In the genomic region with DNA sequence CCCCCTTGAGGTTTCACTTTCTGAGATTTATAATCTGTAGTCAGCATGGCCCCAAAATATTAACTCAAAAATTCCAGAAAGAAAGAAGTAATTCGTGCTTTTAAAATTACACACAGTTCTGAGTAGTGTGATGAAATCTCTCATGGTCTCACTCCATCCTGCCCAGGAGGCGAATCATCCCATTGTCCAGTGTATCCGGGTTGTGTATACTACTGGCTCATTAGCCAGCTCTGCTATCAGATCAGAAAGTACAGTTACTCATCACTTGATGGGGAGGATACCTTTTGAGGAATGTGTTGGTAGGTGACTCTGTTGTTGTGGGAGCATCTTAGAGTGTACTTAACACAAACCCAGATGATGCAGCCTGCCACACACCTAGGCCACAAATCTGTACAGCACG, we compare ENCODE assay signal across 11 cellular contexts.
DNase-seq lines count a peak whose midpoint lies in the region; ATAC-seq, FAIRE-seq and TF ChIP-seq lines count a peak whose summit lies in the region.
"Had no signal": no experiment of that assay in that cellular context is flagged by ENCODE, and none has a peak within 500 bp of the region (broad histone marks: within the 10 kb centered on the region; RNA-seq: fewer than 3 reads in every experiment).

No MANE protein-coding gene starts in this region.

- no peak for DNase-seq in CD8-positive, alpha-beta T cell
- peak; percentile 87 for DNase-seq in LHCN-M2 (ENCODE audit: low read depth)
- peak; percentile 47 to 87 for DNase-seq in cardiac fibroblast (ENCODE audit: low read depth in 2 of 2)
- DNase-seq in HepG2 (ENCODE audit: low spot score), result peak; percentile 51
- no peak for DNase-seq in pons (ENCODE audit: low spot score)
- no peak for DNase-seq in NCI-H510A (lab: John Stamatoyannopoulos, UW)
- no peak for DNase-seq in left colon
- DNase-seq in CD8-positive, alpha-beta memory T cell, result no peak
- DNase-seq: activated CD4-positive, alpha-beta T cell treated with anti-CD3 and anti-CD28 coated beads, Interleukin-2, amount 10 ng/mL, durations not matched to agents 7 days and 5 days; DMS 273 treated with DMSO at 0.1 percent for 48 hours had no signal

- peaks cover 2% of the 10 kb centered on the region for H3K4me1 Mint-ChIP-seq in CD8-positive, alpha-beta T cell (ENCODE audit: low read depth)
- peaks cover 0 to 4% (median 0%) of the 10 kb centered on the region in 3 donors for H3K4me1 Mint-ChIP-seq in CD8-positive, alpha-beta memory T cell

- no peak overlapping the region for H2AFZ ChIP-seq in HepG2 (ENCODE audit: low read length)

- no peaks in the 10 kb centered on the region for H3K4me1 ChIP-seq in CD8-positive, alpha-beta T cell (ENCODE audit: insufficient read depth, low read length)
- peaks cover 8% of the 10 kb centered on the region; the same call in 1 of the 2 replicates for H3K4me1 ChIP-seq in HepG2 (ENCODE audit: insufficient read depth, low read length)
- H3K4me1 ChIP-seq in CD8-positive, alpha-beta memory T cell (ENCODE audit: insufficient read depth, low read length), result no peaks in the 10 kb centered on the region

- no peak for TF ChIP-seq RAD21 in HepG2 (CRISPR knock-in tag; IDR thresholded peaks at IDR 0.05)

- CTCF ChIA-PET in CD8-positive, alpha-beta T cell (lab: Charles Lee), result no interaction called here
- CTCF ChIA-PET in HepG2 (lab: Yijun Ruan, JAX; ENCODE audit: low intra/inter-chr PET ratio, low total read pairs), result no interaction called here
- CTCF ChIA-PET in CD8-positive, alpha-beta memory T cell (lab: Charles Lee), result interaction anchor here (1.0 to 1.1 kb wide), 2 partner anchors 8 to 23 kb away, joined by 3 to 4 read pairs; no protein-coding TSS in a partner anchor

- in situ Hi-C loops in HepG2 (cut with HindIII; ENCODE audit: extremely low pct_ligation_motif_present, low pct_unique_long_range_greater_than_20kb), result no loop called here

- no peaks in the 10 kb centered on the region for H3K27me3 Mint-ChIP-seq in CD8-positive, alpha-beta T cell (ENCODE audit: low read depth)
- peaks cover under 1 to 2% of the 10 kb centered on the region in 2 donors for H3K27me3 Mint-ChIP-seq in CD8-positive, alpha-beta memory T cell
- H3K27me3 Mint-ChIP-seq: activated CD4-positive, alpha-beta T cell treated with anti-CD3 and anti-CD28 coated beads, Interleukin-2, amount 10 ng/mL, durations not matched to agents 7 days and 5 days; activated naive CD4-positive, alpha-beta T cell treated with anti-CD3 and anti-CD28 coated beads, Interleukin-2, amount 50 U/mL, for 24 hours had no signal

- H3K9me3 ChIP-seq in CD8-positive, alpha-beta T cell (ENCODE audit: low read length), result no peaks in the 10 kb centered on the region
- H3K9me3 ChIP-seq in HepG2 (ENCODE audit: low read length), result no peaks in the 10 kb centered on the region
- H3K9me3 ChIP-seq in CD8-positive, alpha-beta memory T cell (ENCODE audit: low read length), result no peaks in the 10 kb centered on the region

- H3K4me2 ChIP-seq in HepG2 (ENCODE audit: low read depth, low read length), result no peak overlapping the region

- no peak for TF ChIP-seq EP300 in HepG2 (IDR thresholded peaks at IDR 0.05; ENCODE audit: low read depth in 2 of 2, low read length in 2 of 2)
- no peak for TF ChIP-seq EP300 in HepG2 (CRISPR knock-in tag; IDR thresholded peaks at IDR 0.05; ENCODE audit: borderline replicate concordance)

- H3K36me3 Mint-ChIP-seq in CD8-positive, alpha-beta T cell, result peaks cover 30% of the 10 kb centered on the region
- H3K36me3 Mint-ChIP-seq in CD8-positive, alpha-beta memory T cell, result peaks cover 0 to 32% (median 14%) of the 10 kb centered on the region in 3 donors
- H3K36me3 Mint-ChIP-seq: activated naive CD4-positive, alpha-beta T cell treated with anti-CD3 and anti-CD28 coated beads, Interleukin-2, amount 50 U/mL, for 24 hours had no signal

- no peaks in the 10 kb centered on the region for H4K20me1 ChIP-seq in HepG2 (ENCODE audit: insufficient read depth, low read length)

- FAIRE-seq in HepG2 (lab: Jason Lieb, UNC), result no peak

- 82% methylated on average over 4 of the region's 4 CpGs for WGBS in HepG2 (ENCODE audit: low lambda C conversion rate)

- POLR2A ChIA-PET in CD8-positive, alpha-beta T cell (lab: Charles Lee), result no interaction called here
- POLR2A ChIA-PET in HepG2 (lab: Yijun Ruan, JAX), result no interaction called here
- POLR2A ChIA-PET in CD8-positive, alpha-beta memory T cell (lab: Charles Lee), result no interaction called here

- no peaks in the 10 kb centered on the region for H3K27me3 ChIP-seq in CD8-positive, alpha-beta T cell (ENCODE audit: insufficient read depth, low read length)
- no peaks in the 10 kb centered on the region for H3K27me3 ChIP-seq in HepG2 (ENCODE audit: control insufficient read depth in 1 of 2, insufficient read depth in 2 of 2, low read length in 2 of 2)
- H3K27me3 ChIP-seq in CD8-positive, alpha-beta memory T cell (ENCODE audit: insufficient read depth, low read length, poor library complexity, severe bottlenecking), result no peaks in the 10 kb centered on the region

- H3K36me3 ChIP-seq in CD8-positive, alpha-beta T cell (ENCODE audit: insufficient read depth, low read length), result peaks cover 5% of the 10 kb centered on the region
- H3K36me3 ChIP-seq in HepG2 (replicated peaks in 1 of 2; ENCODE audit: control insufficient read depth in 1 of 2, insufficient read depth in 2 of 2, low read length in 2 of 2), result peaks cover 3 to 15% of the 10 kb centered on the region in 2 experiments; a peak in 4 of 5 replicates
- H3K36me3 ChIP-seq in CD8-positive, alpha-beta memory T cell (ENCODE audit: insufficient read depth, low read length), result peaks cover 5% of the 10 kb centered on the region

- no peaks in the 10 kb centered on the region for H3K9me3 Mint-ChIP-seq in CD8-positive, alpha-beta T cell
- no peaks in the 10 kb centered on the region for H3K9me3 Mint-ChIP-seq in CD8-positive, alpha-beta memory T cell
- H3K9me3 Mint-ChIP-seq: activated CD4-positive, alpha-beta T cell treated with anti-CD3 and anti-CD28 coated beads, Interleukin-2, amount 10 ng/mL, durations not matched to agents 7 days and 5 days; activated naive CD4-positive, alpha-beta T cell treated with anti-CD3 and anti-CD28 coated beads, Interleukin-2, amount 50 U/mL, for 24 hours had no signal

- TF ChIP-seq POLR2A in HepG2 (IDR thresholded peaks at IDR 0.05; ENCODE audit: insufficient read depth in 1 of 2, low read depth in 2 of 2, low read length in 2 of 2), result no peak

- peak overlapping the region; percentile 4 for H3K27ac Mint-ChIP-seq in CD8-positive, alpha-beta T cell
- H3K27ac Mint-ChIP-seq in CD8-positive, alpha-beta memory T cell, result peak overlapping the region in 2 of 8 donors; percentile 34 to 57
- H3K27ac Mint-ChIP-seq: activated CD4-positive, alpha-beta T cell treated with anti-CD3 and anti-CD28 coated beads, Interleukin-2, amount 10 ng/mL, durations not matched to agents 7 days and 5 days; activated naive CD4-positive, alpha-beta T cell treated with anti-CD3 and anti-CD28 coated beads, Interleukin-2, amount 50 U/mL, for 24 hours had no signal

- TF ChIP-seq CTCF in CD8-positive, alpha-beta T cell (IDR thresholded peaks at IDR 0.05), result no peak
- TF ChIP-seq CTCF in cardiac fibroblast (IDR thresholded peaks at IDR 0.05; ENCODE audit: low read depth, low read length), result no peak
- no peak for TF ChIP-seq CTCF in HepG2 (CRISPR knock-in tag; IDR thresholded peaks at IDR 0.05)

- intact Hi-C loops in CD8-positive, alpha-beta T cell (cut with DNase I, micrococcal nuclease), result no loop called here
- intact Hi-C loops in HepG2 (cut with micrococcal nuclease; ENCODE audit: unreplicated experiment), result no loop called here
- intact Hi-C loops in left colon (cut with DNase I, micrococcal nuclease), result no loop called here

- no peak overlapping the region for H3K9ac ChIP-seq in HepG2 (ENCODE audit: insufficient read depth, low read depth, low read length)

- no TSS peak for BruUV-seq in HepG2 (replicated peaks; lab: Mats Ljungman, UMichigan)

- no peak overlapping the region for H3K4me3 Mint-ChIP-seq in CD8-positive, alpha-beta T cell
- H3K4me3 Mint-ChIP-seq in CD8-positive, alpha-beta memory T cell, result no peak overlapping the region
- H3K4me3 Mint-ChIP-seq: activated CD4-positive, alpha-beta T cell treated with anti-CD3 and anti-CD28 coated beads, Interleukin-2, amount 10 ng/mL, durations not matched to agents 7 days and 5 days; activated naive CD4-positive, alpha-beta T cell treated with anti-CD3 and anti-CD28 coated beads, Interleukin-2, amount 50 U/mL, for 24 hours had no signal

- no peak overlapping the region for H3K27ac ChIP-seq in CD8-positive, alpha-beta T cell (ENCODE audit: low read depth, low read length)
- no peak overlapping the region for H3K27ac ChIP-seq in HepG2 (ENCODE audit: extremely low read length, insufficient read depth, low read length)
- no peak overlapping the region for H3K27ac ChIP-seq in CD8-positive, alpha-beta memory T cell (ENCODE audit: low read depth, low read length)

- H3K4me3 ChIP-seq in CD8-positive, alpha-beta T cell (ENCODE audit: low read depth, low read length), result no peak overlapping the region
- H3K4me3 ChIP-seq in cardiac fibroblast (replicated peaks in 1 of 2; ENCODE audit: low read depth in 2 of 2, low read length in 2 of 2) (no peak overlapping the region), HepG2 (replicated peaks in 1 of 3; ENCODE audit: insufficient read depth in 1 of 3, low read depth in 2 of 3, low read length in 3 of 3) (no peak overlapping the region)
- no peak overlapping the region for H3K4me3 ChIP-seq in CD8-positive, alpha-beta memory T cell (ENCODE audit: low read length)

- H3K79me2 ChIP-seq in HepG2 (ENCODE audit: insufficient read depth, low read length), result no peaks in the 10 kb centered on the region

- no peak for ATAC-seq in CD8-positive, alpha-beta T cell
- ATAC-seq in HepG2 (peak; percentile 36; the same call in 2 of the 3 replicates), left colon (no peak)

TF ChIP-seq in HepG2, 621 proteins besides CTCF, POLR2A, EP300 and RAD21:
- TF ChIP-seq RBM22 (optimal IDR thresholded peaks at IDR 0.05; ENCODE audit: low read length) (peak; percentile 31), FOSL2 (CRISPR knock-in tag; IDR thresholded peaks at IDR 0.05) (0 out of 2 replicates have a peak, but pooled peaks have one; percentile 22), CEBPB (IDR thresholded peaks at IDR 0.05; ENCODE audit: borderline replicate concordance, low read depth, low read length) (peak; percentile 42; the same call in 1 of the 2 replicates), ZZZ3 (CRISPR knock-in tag; IDR thresholded peaks at IDR 0.05; ENCODE audit: borderline replicate concordance) (no peak)

Comparison
In these comparisons a context has a peak if more than half of its experiments do, and no peak if none do; other contexts are left out.
1. DNase-seq: peak in LHCN-M2 (single experiment), cardiac fibroblast (2 of 2) and HepG2 (single experiment); none in CD8-positive, alpha-beta T cell (0 of 7), pons (single experiment), NCI-H510A (single experiment), left colon (0 of 2) and CD8-positive, alpha-beta memory T cell (0 of 5).